Comparison of ENCODE assay signal across 21 cellular contexts in the genomic region with DNA sequence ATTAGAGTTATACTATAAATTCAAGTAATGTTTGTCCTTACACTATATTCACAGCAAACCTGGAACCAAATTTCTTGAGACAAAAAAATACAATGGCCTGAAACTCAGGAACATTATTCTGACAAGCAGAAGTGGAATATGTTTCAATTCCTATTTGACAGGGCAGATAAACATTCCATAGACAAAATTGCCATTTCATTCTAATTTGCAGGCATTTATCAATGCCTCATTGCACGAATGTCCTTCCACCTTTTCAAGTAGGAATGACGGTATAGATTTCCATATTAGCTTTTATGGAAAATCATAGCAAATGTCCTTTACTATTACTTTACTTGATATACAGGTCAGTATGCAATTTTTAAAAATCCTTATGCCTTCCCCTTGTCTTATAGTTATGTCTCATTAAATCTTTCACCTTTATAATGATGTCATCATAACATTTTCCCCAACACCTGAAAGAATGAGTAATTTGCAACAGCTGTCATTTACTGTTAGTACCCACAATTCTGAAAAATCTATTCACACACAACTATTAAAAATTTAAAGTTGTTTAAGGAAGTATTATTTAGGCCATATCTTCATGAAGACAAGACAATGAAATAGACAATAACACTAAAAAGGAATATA.
"Had no signal": no experiment of that assay in that cellular context is flagged by ENCODE, and none has a peak within 500 bp of the region (broad histone marks: within the 10 kb centered on the region; RNA-seq: fewer than 3 reads in every experiment).

No MANE protein-coding gene starts in this region.

- H3K4me2 ChIP-seq: KMS-11, SK-N-SH had no signal

- H3K9ac ChIP-seq: KMS-11, SK-N-SH had no signal

- H3K9me3 ChIP-seq: SK-N-SH had no signal

- H3K9me2 ChIP-seq: SK-N-SH had no signal

- DNase-seq: IMR-90, Kasumi-1, MV-4-11, NCI-H1048, NCI-H1105, NCI-H1417, NCI-H1436 treated with DMSO at 0.1 percent for 48 hours, NCI-H1694, NCI-H187 treated with DMSO at 0.1 percent for 48 hours, NCI-H2029 treated with DMSO at 0.1 percent for 48 hours, NCI-H2171 treated with DMSO at 0.1 percent for 48 hours, NCI-H345, NCI-H446 treated with DMSO at 0.1 percent for 48 hours, NCI-H510A treated with DMSO at 0.1 percent for 48 hours, NCI-H526, NCI-H748 treated with DMSO at 0.1 percent for 48 hours, RPMI8226, SHP77, SK-N-SH, T-helper 1 cell had no signal

- H3K27ac ChIP-seq: KMS-11 had no signal
